ENCODE assay signal across 8 cellular contexts in genomic region chr9:124771021-124771866, GRCh38. TPM values are rescaled to one million over a fixed set of nuclear protein-coding genes. Genes with fewer than 3 reads are reported as not detected.
DNase-seq lines count a peak whose midpoint lies in the region; ATAC-seq, FAIRE-seq and TF ChIP-seq lines count a peak whose summit lies in the region.

NR6A1 (minus strand) TSS chr9:124771311.

- ATAC-seq in GM19023 (IDR thresholded peaks at IDR 0.05; ENCODE audit: unreplicated experiment) = peak; percentile 87
- peak; percentile 83 for ATAC-seq in HG03196 (IDR thresholded peaks at IDR 0.05; ENCODE audit: unreplicated experiment)

- no peak for TF ChIP-seq CTCF in kidney (IDR thresholded peaks at IDR 0.05; ENCODE audit: borderline replicate concordance, extremely low read depth, insufficient read depth)

- intact Hi-C loops in kidney (cut with DNase I) = no loop called here

- H3K4me1 ChIP-seq in kidney (ENCODE audit: control insufficient read depth in 1 of 2, insufficient read depth in 1 of 2, low read depth in 1 of 2, low read length in 2 of 2) = peaks cover 0 to 5% of the 10 kb centered on the region in 2 donors

- H3K4me3 ChIP-seq in kidney (ENCODE audit: low read length in 2 of 2) = peak within 1 kb of the TSS; percentile 70 to 89

- FAIRE-seq in kidney (lab: Jason Lieb, UNC) = peak; percentile 6

- peak within 1 kb of the TSS; percentile 3 to 56 for H3K9ac ChIP-seq in kidney (ENCODE audit: low read length in 2 of 2)

- H3K27ac ChIP-seq in kidney (ENCODE audit: low read depth in 2 of 2, low read length in 2 of 2) = peak within 1 kb of the TSS; percentile 74 to 82

- no peaks in the 10 kb centered on the region for H3K36me3 ChIP-seq in kidney (ENCODE audit: control insufficient read depth in 1 of 2, insufficient read depth in 2 of 2, low read length in 2 of 2)

- no peaks in the 10 kb centered on the region for H3K9me3 ChIP-seq in kidney (ENCODE audit: control insufficient read depth in 1 of 2, low read length in 2 of 2)

- peak; percentile 93 to 94 for DNase-seq in AML-193 (lab: John Stamatoyannopoulos, UW)
- peak; percentile 98 for DNase-seq in NCI-H345 treated with DMSO at 0.1 percent for 48 hours (lab: John Stamatoyannopoulos, UW; ENCODE audit: unreplicated experiment)
- peak; percentile 84 for DNase-seq in activated CD4-positive, CD25-positive, alpha-beta regulatory T cell treated with anti-CD3 and anti-CD28 coated beads, Interleukin-2, amount 50 U/mL, for 16 hours (ENCODE audit: low read depth, low spot score)
- DNase-seq in cerebellar cortex (ENCODE audit: low spot score) = peak; percentile 96
- DNase-seq in kidney = peak; percentile 98
- DNase-seq in stimulated activated CD4-positive, alpha-beta T cell treated with anti-CD3 and anti-CD28 coated beads, Interleukin-15, amount 100 ng/mL, for 1 hour (ENCODE audit: low read depth in 1 of 2, low spot score in 1 of 2) = peak; percentile 85 to 94

RNA-seq across cellular contexts. Expression of gene NR6A1, which starts in this region (rescaled TPM):
- 3.5 TPM for total RNA-seq in kidney
- 1.2 TPM for polyA plus RNA-seq in kidney (ENCODE audit: insufficient read depth, low read depth, low replicate concordance)

Comparison
In these comparisons a context has a peak if more than half of its experiments do, and no peak if none do; other contexts are left out.
1. Peak in every context shown above with its lines: DNase-seq, ATAC-seq, H3K4me3 ChIP-seq and H3K27ac ChIP-seq.